In genomic region chr4:36414248-36414647, GRCh38 we compare ENCODE assay signal across 11 cellular contexts.
DNase-seq lines count a peak whose midpoint lies in the region; ATAC-seq and TF ChIP-seq lines count a peak whose summit lies in the region.
"Had no signal": no experiment of that assay in that cellular context is flagged by ENCODE, and none has a peak within 500 bp of the region (broad histone marks: within the 10 kb centered on the region; RNA-seq: fewer than 3 reads in every experiment).

No MANE protein-coding gene starts in this region.

- TF ChIP-seq CTCF in GM23338 (conservative IDR thresholded peaks at IDR 0.05; ENCODE audit: low read depth in 2 of 2): peak in 1 of 2 experiments; percentile 60; a peak in 3 of 4 replicates
- peak; percentile 62 for TF ChIP-seq CTCF in PC-3 (conservative IDR thresholded peaks at IDR 0.05; ENCODE audit: low read depth, low read length)

- H2AFZ ChIP-seq in GM23338: no peak overlapping the region
- H2AFZ ChIP-seq in PC-3 (ENCODE audit: low read length): no peak overlapping the region

- no peaks in the 10 kb centered on the region for H3K27me3 Mint-ChIP-seq in GM23338 (ENCODE audit: insufficient read depth, low read depth, poor library complexity)

- H3K9ac ChIP-seq in PC-3 (ENCODE audit: low read length): no peak overlapping the region

- POLR2A ChIA-PET in PC-3 (lab: Charles Lee; ENCODE audit: unreplicated experiment) (no interaction called here), HEK293T (lab: Yijun Ruan, JAX) (no interaction called here)

- H3K9me3 Mint-ChIP-seq in GM23338: no peaks in the 10 kb centered on the region

- H3K79me2 ChIP-seq in GM23338 (replicated peaks; ENCODE audit: insufficient read depth): no peaks in the 10 kb centered on the region
- H3K79me2 ChIP-seq in PC-3 (ENCODE audit: low read length): no peaks in the 10 kb centered on the region

- no peaks in the 10 kb centered on the region for H3K36me3 Mint-ChIP-seq in GM23338 (ENCODE audit: low read depth)
- H3K36me3 Mint-ChIP-seq: immature natural killer cell had no signal

- ATAC-seq in GM23338 (no peak), PC-3 (no peak), esophagus mucosa (no peak)

- H4K20me1 ChIP-seq in GM23338 (replicated peaks; ENCODE audit: insufficient read depth) (no peaks in the 10 kb centered on the region), PC-3 (ENCODE audit: low read length) (no peaks in the 10 kb centered on the region)

- no peak overlapping the region for H3K4me3 Mint-ChIP-seq in GM23338
- H3K4me3 Mint-ChIP-seq: immature natural killer cell had no signal

- CTCF ChIA-PET in PC-3 (lab: Charles Lee) (interaction anchor here (1.0 kb wide), 1 partner anchor 975 kb away, joined by 10 read pairs; no protein-coding TSS in a partner anchor), HEK293T (lab: Yijun Ruan, JAX) (no interaction called here)

- H3K36me3 ChIP-seq in GM23338 (ENCODE audit: insufficient read depth): no peaks in the 10 kb centered on the region
- H3K36me3 ChIP-seq in PC-3 (ENCODE audit: low read depth, low read length): no peaks in the 10 kb centered on the region

- H3K27ac ChIP-seq in GM23338 (ENCODE audit: low read depth) (no peak overlapping the region), PC-3 (ENCODE audit: low read length) (no peak overlapping the region)

- no TSS peak for BruUV-seq in PC-3 (replicated peaks; lab: Mats Ljungman, UMichigan)

- peaks cover 4% of the 10 kb centered on the region; the same call in 2 of the 3 replicates for H3K4me1 Mint-ChIP-seq in GM23338
- H3K4me1 Mint-ChIP-seq: immature natural killer cell had no signal

- no peaks in the 10 kb centered on the region for H3K27me3 ChIP-seq in GM23338 (ENCODE audit: insufficient read depth)
- peaks cover 36% of the 10 kb centered on the region for H3K27me3 ChIP-seq in PC-3 (ENCODE audit: low read length)

- H3K9me3 ChIP-seq in PC-3 (ENCODE audit: low read length): no peaks in the 10 kb centered on the region

- H3K4me3 ChIP-seq in GM23338 (no peak overlapping the region), PC-3 (ENCODE audit: low read length) (no peak overlapping the region)

- H3F3A ChIP-seq in GM23338 (replicated peaks; ENCODE audit: low read depth) (no peaks in the 10 kb centered on the region), PC-3 (ENCODE audit: low read length, unreplicated experiment) (no peaks in the 10 kb centered on the region)

- H3K4me1 ChIP-seq in GM23338 (ENCODE audit: insufficient read depth): no peaks in the 10 kb centered on the region
- H3K4me1 ChIP-seq in PC-3 (ENCODE audit: insufficient read depth, low read length): no peaks in the 10 kb centered on the region

- intact Hi-C loops in PC-3 (cut with micrococcal nuclease): loop anchor here (1.0 kb wide), 1 partner anchor 976 kb away; no protein-coding TSS in a partner anchor

- H3K9me2 ChIP-seq in GM23338 (ENCODE audit: insufficient read depth): no peaks in the 10 kb centered on the region; the same call in 1 of the 2 replicates
- H3K9me2 ChIP-seq in PC-3 (replicated peaks; ENCODE audit: low read length): no peaks in the 10 kb centered on the region

- peak; percentile 2 for DNase-seq in DMS114 treated with DMSO at 0.1 percent for 48 hours (lab: John Stamatoyannopoulos, UW; ENCODE audit: unreplicated experiment)
- peak; percentile 25 for DNase-seq in GM23338 (ENCODE audit: low spot score)
- DNase-seq in PC-3: peak; percentile 18
- DNase-seq in left kidney (ENCODE audit: low read depth, low spot score): peak; percentile 6
- DNase-seq in HEK293T (ENCODE audit: extremely low spot score): no peak
- no peak for DNase-seq in cortex of kidney (lab: John Stamatoyannopoulos, UW)
- DNase-seq in stimulated activated CD8-positive, alpha-beta memory T cell treated with anti-CD3 and anti-CD28 coated beads, Interleukin-4, amount 100 ng/mL, for 48 hours: no peak
- DNase-seq: immature natural killer cell, NCI-H2029, T1000 had no signal

- H3K4me2 ChIP-seq in GM23338 (no peak overlapping the region), PC-3 (ENCODE audit: low read length) (no peak overlapping the region)

- no peak overlapping the region for H3K27ac Mint-ChIP-seq in GM23338
- H3K27ac Mint-ChIP-seq: immature natural killer cell had no signal

TF ChIP-seq in GM23338, 12 proteins besides CTCF, POLR2A, EP300 and RAD21:
- no peak for TF ChIP-seq ZNF114 (CRISPR knock-in tag; IDR thresholded peaks at IDR 0.05)
- no peak for TF ChIP-seq EZH2phosphoT487 (IDR thresholded peaks at IDR 0.05; ENCODE audit: unreplicated experiment)

TF ChIP-seq in HEK293T, 16 proteins besides CTCF, POLR2A, EP300 and RAD21:
- TF ChIP-seq FOXA1 (IDR thresholded peaks at IDR 0.05) (no peak), TARDBP (IDR thresholded peaks at IDR 0.05) (no peak), SUZ12 (IDR thresholded peaks at IDR 0.05) (no peak), ELF4 (IDR thresholded peaks at IDR 0.05) (no peak), BHLHE40 (IDR thresholded peaks at IDR 0.05; ENCODE audit: borderline replicate concordance) (no peak), FOXM1 (IDR thresholded peaks at IDR 0.05; ENCODE audit: borderline replicate concordance) (no peak), ARNT (IDR thresholded peaks at IDR 0.05) (no peak), CTBP1 (IDR thresholded peaks at IDR 0.05; ENCODE audit: borderline replicate concordance) (no peak), FOXK2 (IDR thresholded peaks at IDR 0.05) (no peak), LEF1 (IDR thresholded peaks at IDR 0.05; ENCODE audit: borderline replicate concordance) (no peak), SP1 (IDR thresholded peaks at IDR 0.05) (no peak), ZNF384 (IDR thresholded peaks at IDR 0.05) (no peak), L3MBTL2 (conservative IDR thresholded peaks at IDR 0.05) (no peak), HDGF (IDR thresholded peaks at IDR 0.05; ENCODE audit: borderline replicate concordance) (no peak), NFRKB (IDR thresholded peaks at IDR 0.05) (no peak)
- TF ChIP-seq, protein P1, sequence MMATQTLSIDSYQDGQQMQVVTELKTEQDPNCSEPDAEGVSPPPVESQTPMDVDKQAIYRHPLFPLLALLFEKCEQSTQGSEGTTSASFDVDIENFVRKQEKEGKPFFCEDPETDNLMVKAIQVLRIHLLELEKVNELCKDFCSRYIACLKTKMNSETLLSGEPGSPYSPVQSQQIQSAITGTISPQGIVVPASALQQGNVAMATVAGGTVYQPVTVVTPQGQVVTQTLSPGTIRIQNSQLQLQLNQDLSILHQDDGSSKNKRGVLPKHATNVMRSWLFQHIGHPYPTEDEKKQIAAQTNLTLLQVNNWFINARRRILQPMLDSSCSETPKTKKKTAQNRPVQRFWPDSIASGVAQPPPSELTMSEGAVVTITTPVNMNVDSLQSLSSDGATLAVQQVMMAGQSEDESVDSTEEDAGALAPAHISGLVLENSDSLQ (IDR thresholded peaks at IDR 0.05): no peak
TF ChIP-seq in HEK293T: peak in this region for 0.

Comparison
In these comparisons a context has a peak if more than half of its experiments do, and no peak if none do; other contexts are left out.
1. DNase-seq: peak in DMS114 treated with DMSO at 0.1 percent for 48 hours (single experiment), GM23338 (single experiment), PC-3 (single experiment) and left kidney (single experiment); none in HEK293T (single experiment), cortex of kidney (single experiment) and stimulated activated CD8-positive, alpha-beta memory T cell treated with anti-CD3 and anti-CD28 coated beads, Interleukin-4, amount 100 ng/mL, for 48 hours (single experiment).